In the genomic region with DNA sequence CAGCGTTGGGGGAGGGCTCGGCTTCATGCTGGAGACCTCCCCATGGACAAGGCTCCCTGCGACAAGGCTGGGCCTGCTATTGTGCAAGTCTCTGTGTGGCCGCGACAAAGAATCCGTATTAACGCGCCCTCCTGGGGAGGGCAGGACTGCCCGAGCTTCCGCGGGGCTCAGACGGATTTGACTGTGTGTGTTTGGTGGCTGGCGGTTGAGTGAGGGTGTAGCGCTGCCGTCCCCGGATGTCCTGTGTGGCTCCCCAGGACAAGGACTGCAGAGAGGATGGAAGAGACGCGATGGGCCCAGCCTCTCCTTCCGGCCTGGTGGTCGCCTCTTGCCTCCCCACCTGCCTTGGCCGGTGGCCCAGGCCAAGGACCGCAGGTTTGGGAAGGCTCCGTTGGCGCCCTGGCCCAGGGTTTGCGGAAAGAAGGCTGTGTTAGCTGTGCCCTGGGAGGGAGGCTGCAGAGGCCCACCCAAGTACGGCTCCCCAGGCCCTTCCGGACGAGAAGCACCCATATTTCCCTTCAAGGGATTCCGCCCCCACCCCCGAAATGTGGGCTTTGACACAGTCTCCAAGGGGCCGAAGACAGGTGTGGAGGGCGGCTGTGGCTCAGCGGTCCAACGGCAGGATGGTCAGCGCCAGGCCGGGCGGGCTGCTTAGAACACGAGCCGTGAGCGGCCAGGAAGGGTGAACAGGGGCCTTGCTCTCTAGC, we compare ENCODE assay signal across 16 cellular contexts. TPM values are rescaled to one million over a fixed set of nuclear protein-coding genes. Genes with fewer than 3 reads are reported as not detected.
DNase-seq lines count a peak whose midpoint lies in the region; ATAC-seq, FAIRE-seq and TF ChIP-seq lines count a peak whose summit lies in the region.
"Had no signal": no experiment of that assay in that cellular context is flagged by ENCODE, and none has a peak within 500 bp of the region (broad histone marks: within the 10 kb centered on the region; RNA-seq: fewer than 3 reads in every experiment).

No MANE protein-coding gene starts in this region.

- peak overlapping the region; percentile 60; the same call in 1 of the 2 replicates for H3K18ac ChIP-seq in H1 (ENCODE audit: extremely low read depth, low read length)

- H3K23me2 ChIP-seq in H1 (ENCODE audit: low read depth, low read length): peaks cover 5% of the 10 kb centered on the region; the same call in 1 of the 2 replicates

- H3K79me1 ChIP-seq in H1 (ENCODE audit: low read depth, low read length): no peaks in the 10 kb centered on the region

- peaks cover 28 to 41% (median 33%) of the 10 kb centered on the region in 3 donors for H3K4me1 Mint-ChIP-seq in T-cell
- H3K4me1 Mint-ChIP-seq in stimulated activated naive B cell treated with anti-CD40 and anti-IgM and Interleukin-4, amounts not matched to agents 10 μg/mL and 1 μg/mL and 100 μg/mL, for 72 hours: peaks cover 12 to 25% of the 10 kb centered on the region in 2 donors

- WGBS in H1 (ENCODE audit: extremely low coverage in 1 of 2, insufficient coverage in 1 of 2, insufficient read length in 1 of 2, insufficient replicate concordance in 2 of 2, low coverage in 1 of 2, low lambda C conversion rate in 2 of 2, missing lambda C conversion rate in 1 of 2), 2 experiments: 5% methylated on average over 33 of the region's 40 CpGs; no CpG with 5 or more reads in 1 of the 2 experiments

- H2BK15ac ChIP-seq in H1 (ENCODE audit: low read length): no peak overlapping the region

- H2BK12ac ChIP-seq in H1 (ENCODE audit: low read depth, low read length): peak overlapping the region; percentile 92; the same call in 1 of the 2 replicates

- ATAC-seq in Right ventricle myocardium inferior: no peak
- peak in 3 of 4 experiments; percentile 29 to 39 (median 34) for ATAC-seq in T-cell (replicated peaks in 1 of 4)
- ATAC-seq in stimulated activated naive B cell treated with anti-CD40 and anti-IgM and Interleukin-4, amounts not matched to agents 10 μg/mL and 1 μg/mL and 100 μg/mL, for 72 hours (replicated peaks): no peak
- no peak for ATAC-seq in GM21381 (IDR thresholded peaks at IDR 0.05; ENCODE audit: unreplicated experiment)

- H3K36me3 ChIP-seq in left ventricle myocardium inferior: no peaks in the 10 kb centered on the region
- H3K36me3 ChIP-seq in H1 (ENCODE audit: control insufficient read depth in 2 of 4, insufficient read depth in 4 of 4, low read length in 3 of 4): peaks cover 0 to 26% (median 0%) of the 10 kb centered on the region in 4 experiments; a peak in 1 of 8 replicates

- H3K9me3 Mint-ChIP-seq in T-cell: no peaks in the 10 kb centered on the region
- peaks cover 0 to 5% of the 10 kb centered on the region in 2 donors for H3K9me3 Mint-ChIP-seq in stimulated activated naive B cell treated with anti-CD40 and anti-IgM and Interleukin-4, amounts not matched to agents 10 μg/mL and 1 μg/mL and 100 μg/mL, for 72 hours

- TF ChIP-seq EP300 in H1 (IDR thresholded peaks at IDR 0.05; ENCODE audit: borderline replicate concordance in 1 of 2, low read depth in 2 of 2, low read length in 2 of 2): no peak

- peaks cover 19 to 27% of the 10 kb centered on the region in 2 experiments for H4K20me1 ChIP-seq in H1 (replicated peaks in 1 of 2; ENCODE audit: control insufficient read depth in 1 of 2, insufficient read depth in 2 of 2, low read length in 2 of 2)

- FAIRE-seq in H1 (lab: Jason Lieb, UNC): no peak
- FAIRE-seq: G401.6 had no signal

- H3K14ac ChIP-seq in H1 (ENCODE audit: insufficient read length): no peak overlapping the region

- DNase-seq in Right ventricle myocardium inferior (ENCODE audit: missing footprints): peak; percentile 15
- DNase-seq in left ventricle myocardium inferior: no peak
- DNase-seq in T-cell: peak in 1 of 34 experiments; percentile 6
- DNase-seq in H1 (ENCODE audit: low read depth in 1 of 2, low spot score in 2 of 2): peak; percentile 49 to 75
- no peak for DNase-seq in stimulated activated naive B cell treated with anti-CD40 and anti-IgM and Interleukin-4, amounts not matched to agents 10 μg/mL and 1 μg/mL and 100 μg/mL, for 72 hours
- DNase-seq in SW 1271 (lab: John Stamatoyannopoulos, UW): no peak
- no peak for DNase-seq in stimulated activated naive CD4-positive, alpha-beta T cell (lab: John Stamatoyannopoulos, UW)
- DNase-seq: activated CD4-positive, alpha-beta T cell treated with anti-CD3 and anti-CD28 coated beads for 1 hour; AML-193; effector memory CD4-positive, alpha-beta T cell; NCI-H226; SIG-M5 had no signal

- H3K9ac ChIP-seq in H1 (replicated peaks in 1 of 4; ENCODE audit: extremely low read depth in 1 of 4, low read depth in 3 of 4, low read length in 3 of 4): no peak overlapping the region
- H3K9ac ChIP-seq: parathyroid adenoma had no signal

- H3K4me1 ChIP-seq in left ventricle myocardium inferior (peaks cover 39% of the 10 kb centered on the region), H1 (replicated peaks in 1 of 4; ENCODE audit: control insufficient read depth in 3 of 4, insufficient read depth in 4 of 4, low read length in 3 of 4) (peaks cover 6 to 36% (median 25%) of the 10 kb centered on the region in 4 experiments)
- H3K4me1 ChIP-seq: parathyroid adenoma had no signal

- no peak for TF ChIP-seq CTCF in left ventricle myocardium inferior (IDR thresholded peaks at IDR 0.05; ENCODE audit: borderline replicate concordance)
- no peak for TF ChIP-seq CTCF in H1 (IDR thresholded peaks at IDR 0.05; ENCODE audit: control extremely low read depth in 1 of 3, insufficient read depth in 1 of 3, low read depth in 1 of 3, low read length in 3 of 3)

- H3K9me3 ChIP-seq in left ventricle myocardium inferior (replicated peaks): no peaks in the 10 kb centered on the region
- H3K9me3 ChIP-seq in H1 (ENCODE audit: insufficient read depth in 2 of 2, low read depth in 1 of 2, low read length in 1 of 2): no peaks in the 10 kb centered on the region

- H4K8ac ChIP-seq in H1 (ENCODE audit: extremely low read depth, insufficient read depth, low read length): no peak overlapping the region; the same call in 1 of the 2 replicates

- CTCF ChIA-PET in T-cell (lab: Charles Lee): no interaction called here
- CTCF ChIA-PET in H1 (lab: Charles Lee; ENCODE audit: partially characterized antibody): interaction anchor here (0.6 to 1.8 kb wide), 5 partner anchors 8 to 51 kb away, joined by 3 to 7 read pairs (median 3); no protein-coding TSS in a partner anchor

- no peak overlapping the region for H4K5ac ChIP-seq in H1 (ENCODE audit: insufficient read length, low read depth, low read length)

- no peak overlapping the region for H3K56ac ChIP-seq in H1 (replicated peaks; ENCODE audit: insufficient read length, low read depth, low read length)

- peak overlapping the region in 1 of 2 donors; percentile 49 for H3K27ac Mint-ChIP-seq in T-cell
- peak overlapping the region; percentile 85 for H3K27ac Mint-ChIP-seq in stimulated activated naive B cell treated with anti-CD40 and anti-IgM and Interleukin-4, amounts not matched to agents 10 μg/mL and 1 μg/mL and 100 μg/mL, for 72 hours

- peaks cover 39 to 61% of the 10 kb centered on the region in 2 donors for H3K27me3 Mint-ChIP-seq in T-cell
- peaks cover 42 to 55% of the 10 kb centered on the region in 2 donors for H3K27me3 Mint-ChIP-seq in stimulated activated naive B cell treated with anti-CD40 and anti-IgM and Interleukin-4, amounts not matched to agents 10 μg/mL and 1 μg/mL and 100 μg/mL, for 72 hours

- no peak for TF ChIP-seq RAD21 in H1 (IDR thresholded peaks at IDR 0.05 in 1 of 2, conservative IDR thresholded peaks at IDR 0.05 in 1 of 2; ENCODE audit: low read depth in 2 of 2, low read length in 2 of 2)

- H3K4ac ChIP-seq in H1 (replicated peaks; ENCODE audit: insufficient read length, low read depth, low read length): peak overlapping the region; percentile 38

- peak overlapping the region in 2 of 3 donors; percentile 17 to 69 for H3K4me3 Mint-ChIP-seq in T-cell
- H3K4me3 Mint-ChIP-seq in stimulated activated naive B cell treated with anti-CD40 and anti-IgM and Interleukin-4, amounts not matched to agents 10 μg/mL and 1 μg/mL and 100 μg/mL, for 72 hours: peak overlapping the region; percentile 41 to 42

- no peak for TF ChIP-seq POLR2A in H1 (IDR thresholded peaks at IDR 0.05; ENCODE audit: control extremely low read depth in 1 of 2, low read depth in 2 of 2, low read length in 2 of 2)

- H2AFZ ChIP-seq in H1 (ENCODE audit: low read length): no peak overlapping the region
- H2AFZ ChIP-seq: parathyroid adenoma had no signal

- H3K27me3 ChIP-seq in left ventricle myocardium inferior (ENCODE audit: low read depth) (peaks cover 98% of the 10 kb centered on the region), H1 (replicated peaks in 1 of 4; ENCODE audit: control insufficient read depth in 3 of 4, extremely low read depth in 1 of 4, insufficient read depth in 3 of 4, low read length in 3 of 4) (peaks cover 92 to 96% (median 95%) of the 10 kb centered on the region in 4 experiments)

- no peak overlapping the region for H2BK20ac ChIP-seq in H1 (ENCODE audit: low read length)

- H3K79me2 ChIP-seq in H1 (ENCODE audit: control insufficient read depth in 1 of 2, insufficient read depth in 2 of 2, low read length in 2 of 2): no peaks in the 10 kb centered on the region
- H3K79me2 ChIP-seq: parathyroid adenoma had no signal

- H4K91ac ChIP-seq in H1 (replicated peaks; ENCODE audit: insufficient read length, low read length): peak overlapping the region; percentile 65

- H3K23ac ChIP-seq in H1 (ENCODE audit: insufficient read length): no peak overlapping the region

- H3K36me3 Mint-ChIP-seq in T-cell: no peaks in the 10 kb centered on the region
- peaks cover 9 to 15% of the 10 kb centered on the region in 2 donors for H3K36me3 Mint-ChIP-seq in stimulated activated naive B cell treated with anti-CD40 and anti-IgM and Interleukin-4, amounts not matched to agents 10 μg/mL and 1 μg/mL and 100 μg/mL, for 72 hours

- H3K4me3 ChIP-seq in left ventricle myocardium inferior: no peak overlapping the region
- H3K4me3 ChIP-seq in H1 (ENCODE audit: extremely low read depth in 1 of 4, insufficient read depth in 2 of 4, low read depth in 3 of 4, low read length in 4 of 4): peak overlapping the region in 2 of 4 experiments; percentile 7 to 10; a peak in 2 of 8 replicates

- no peak overlapping the region for H2AK5ac ChIP-seq in H1 (ENCODE audit: low read depth, low read length)

- intact Hi-C loops in Right ventricle myocardium inferior (cut with DNase I) (no loop called here), left ventricle myocardium inferior (cut with micrococcal nuclease) (no loop called here)

- no peak overlapping the region for H2BK120ac ChIP-seq in H1 (replicated peaks; ENCODE audit: low read depth, low read length)

- POLR2A ChIA-PET in T-cell (lab: Charles Lee): no interaction called here
- POLR2A ChIA-PET in H1 (lab: Charles Lee; ENCODE audit: partially characterized antibody): interaction anchor here (0.6 to 3.4 kb wide), 4 partner anchors 9 to 30 kb away, joined by 4 to 14 read pairs (median 8); no protein-coding TSS in a partner anchor

- no peak overlapping the region for H3K27ac ChIP-seq in left ventricle myocardium inferior (replicated peaks)
- H3K27ac ChIP-seq in H1 (ENCODE audit: low read depth, low read length): no peak overlapping the region
- H3K27ac ChIP-seq: parathyroid adenoma had no signal

- H3K4me2 ChIP-seq in H1 (ENCODE audit: insufficient read depth in 1 of 2, low read depth in 2 of 2, low read length in 2 of 2): peak overlapping the region; percentile 50 to 54

- no peak overlapping the region; the same call in 1 of the 2 replicates for H2BK5ac ChIP-seq in H1 (ENCODE audit: low read depth, low read length)

RNA-seq across cellular contexts. Expression of a gene that starts 2.3 kb away (rescaled TPM):
- total RNA-seq in Right ventricle myocardium inferior (not detected), left ventricle myocardium inferior (not detected), T-cell (not detected)
- not detected in 2 replicates for total RNA-seq in H1 (2021; fragmentation: NEBNext Ultra II Directional; extraction: Animal tissue kit (Norgen Biotek cat#: 25700))
- polyA plus RNA-seq in H1 (2011; rRNA removed): 0.03 TPM in 1 of 2 replicates, not detected in the other
- not detected for polyA plus RNA-seq in H1 (2011; cell fraction: cytosol; rRNA removed)
- not detected for polyA plus RNA-seq in H1 (2011; cell fraction: nucleus; rRNA removed)
- polyA plus RNA-seq in H1 (2012, experiment 1 of 2): not detected in 4 replicates
- not detected for polyA plus RNA-seq in H1 (2012, experiment 2 of 2)
- 0.02 TPM for polyA plus RNA-seq in H1 (2013, experiment 1 of 2)
- polyA plus RNA-seq in H1 (2013, experiment 2 of 2): not detected
- not detected in 2 replicates for polyA minus RNA-seq in H1 (2011; rRNA and poly(A)+ RNA removed)
- not detected for polyA minus RNA-seq in H1 (2011; cell fraction: cytosol; rRNA and poly(A)+ RNA removed)
- not detected for polyA minus RNA-seq in H1 (2011; cell fraction: nucleus; rRNA and poly(A)+ RNA removed)
- total RNA-seq: liver had no signal
- polyA plus RNA-seq: liver had no signal

Comparison
In these comparisons a context has a peak if more than half of its experiments do, and no peak if none do; other contexts are left out.
1. DNase-seq: peak in Right ventricle myocardium inferior (single experiment) and H1 (2 of 2); none in left ventricle myocardium inferior (single experiment), stimulated activated naive B cell treated with anti-CD40 and anti-IgM and Interleukin-4, amounts not matched to agents 10 μg/mL and 1 μg/mL and 100 μg/mL, for 72 hours (single experiment), SW 1271 (0 of 2) and stimulated activated naive CD4-positive, alpha-beta T cell (0 of 6).
2. ATAC-seq: peak in T-cell (3 of 4); none in Right ventricle myocardium inferior (single experiment), stimulated activated naive B cell treated with anti-CD40 and anti-IgM and Interleukin-4, amounts not matched to agents 10 μg/mL and 1 μg/mL and 100 μg/mL, for 72 hours (0 of 2) and GM21381 (single experiment).